In genomic region chr2:29105375-29105774, GRCh38 we compare ENCODE assay signal across 30 cellular contexts. TPM values are rescaled to one million over a fixed set of nuclear protein-coding genes. Genes with fewer than 3 reads are reported as not detected.
A peak's percentile ranks its signal among the peaks of the same experiment; 100 is the strongest.
DNase-seq lines count a peak whose midpoint lies in the region; ATAC-seq and TF ChIP-seq lines count a peak whose summit lies in the region.
"Had no signal": no experiment of that assay in that cellular context is flagged by ENCODE, and none has a peak within 500 bp of the region (broad histone marks: within the 10 kb centered on the region; RNA-seq: fewer than 3 reads in every experiment).

No MANE protein-coding gene starts in this region.

- in situ Hi-C loops in SK-MEL-5 (cut with HindIII; ENCODE audit: low pct_unique_long_range_greater_than_20kb, low sequenced_read_pairs), result no loop called here

- 40 to 48% methylated on average over 2 of the region's 2 CpGs for WGBS in testis, 2 donors

- DNase-seq in NCI-H2171 treated with DMSO at 0.1 percent for 48 hours (lab: John Stamatoyannopoulos, UW), result peak; percentile 39
- DNase-seq in NCI-H2171 (lab: John Stamatoyannopoulos, UW), result no peak
- DNase-seq in SK-MEL-5 (ENCODE audit: low read depth, low spot score), result peak; percentile 61
- DNase-seq in foreskin keratinocyte, result no peak
- peak; percentile 22 for DNase-seq in testis
- DNase-seq in hippocampal formation (lab: John Stamatoyannopoulos, UW), result no peak
- DNase-seq in tibial artery, result no peak
- DNase-seq: 8988T; activated CD4-positive, alpha-beta T cell treated with anti-CD3 and anti-CD28 coated beads, Interleukin-2, amount 50 U/mL, for 48 hours; CD4-positive, alpha-beta T cell; DMS153; esophagus squamous epithelium; KBM-7; left colon; mesendoderm; MG63; NCI-H1105 treated with DMSO at 0.1 percent for 48 hours; NCI-H2029; NCI-H345; PC-3; stimulated activated CD4-positive, alpha-beta T cell treated with anti-CD3 and anti-CD28 coated beads, Interleukin-4, amount 100 ng/mL, for 24 hours; T-helper 1 cell; uterus had no signal

- H3K36me3 ChIP-seq in testis (ENCODE audit: low read depth, missing control alignments), result no peaks in the 10 kb centered on the region
- no peaks in the 10 kb centered on the region for H3K36me3 ChIP-seq in tibial artery
- H3K36me3 ChIP-seq: esophagus squamous epithelium, MG63, uterus had no signal

- intact Hi-C loops in testis (cut with DNase I; ENCODE audit: low total_unique reads), result no loop called here
- intact Hi-C loops in tibial artery (cut with DNase I; ENCODE audit: low total_unique reads), result no loop called here

- H3K4me1 ChIP-seq in foreskin keratinocyte (peaks cover 21% of the 10 kb centered on the region), testis (no peaks in the 10 kb centered on the region), tibial artery (no peaks in the 10 kb centered on the region)
- H3K4me1 ChIP-seq: uterus had no signal

- H3K4me3 ChIP-seq in testis (no peak overlapping the region), tibial artery (no peak overlapping the region)
- H3K4me3 ChIP-seq: esophagus squamous epithelium, MG63, uterus had no signal

- ATAC-seq in foreskin keratinocyte (no peak), HG02852 (IDR thresholded peaks at IDR 0.05; ENCODE audit: unreplicated experiment) (no peak)
- ATAC-seq: activated CD4-positive, CD25-positive, alpha-beta regulatory T cell treated with anti-CD3 and anti-CD28 coated beads, Interleukin-2, amount 50 U/mL, for 24 hours; activated T-helper 17 cell treated with anti-CD3 and anti-CD28 coated beads, Interleukin-2, amount 50 U/mL, for 72 hours; left colon; PC-3; sciatic nerve; stimulated activated effector memory CD8-positive, alpha-beta T cell treated with anti-CD3 and anti-CD28 coated beads, Interleukin-12 subunit alpha, Interleukin-12 subunit beta, amount 100 ng/mL, for 72 hours had no signal

- no peaks in the 10 kb centered on the region for H3K27me3 ChIP-seq in foreskin keratinocyte
- H3K27me3 ChIP-seq in testis, result no peaks in the 10 kb centered on the region
- H3K27me3 ChIP-seq in tibial artery, result no peaks in the 10 kb centered on the region
- H3K27me3 ChIP-seq: esophagus squamous epithelium, MG63, uterus had no signal

- no peaks in the 10 kb centered on the region for H3K9me3 ChIP-seq in testis
- H3K9me3 ChIP-seq in tibial artery, result no peaks in the 10 kb centered on the region
- H3K9me3 ChIP-seq: esophagus squamous epithelium, MG63, uterus had no signal

- TF ChIP-seq POLR2A in testis (IDR thresholded peaks at IDR 0.05), result no peak

- TF ChIP-seq CTCF in foreskin keratinocyte (conservative IDR thresholded peaks at IDR 0.05) (peak; percentile 23), testis (IDR thresholded peaks at IDR 0.05) (no peak), tibial artery (IDR thresholded peaks at IDR 0.05) (no peak)

- H3K27ac ChIP-seq in foreskin keratinocyte, result no peak overlapping the region
- no peak overlapping the region for H3K27ac ChIP-seq in testis
- no peak overlapping the region for H3K27ac ChIP-seq in tibial artery
- H3K27ac ChIP-seq: esophagus squamous epithelium, uterus had no signal

RNA-seq across cellular contexts. Expression of gene CLIP4, which starts 9.8 kb away (rescaled TPM):
- 68.7 and 73.7 TPM in 2 replicates for total RNA-seq in SK-MEL-5 (2014; rRNA removed; shearing (Covaris generic))
- polyA plus RNA-seq in SK-MEL-5 (2015; cell fraction: cytosol; rRNA removed), result 30.8 and 39.9 TPM in 2 replicates
- 134 and 150 TPM in 2 replicates for polyA plus RNA-seq in SK-MEL-5 (2015; cell fraction: nucleus; rRNA removed)
- total RNA-seq in foreskin keratinocyte (28.2 and 36.5 TPM in 2 replicates), testis (10 to 100 TPM; 38.2 to 54.3 TPM)
- polyA plus RNA-seq in foreskin keratinocyte (9.5 and 9.6 TPM in 2 replicates), testis (ENCODE audit: insufficient read depth, low read depth, low replicate concordance) (43.1 TPM)

RNA-seq across cellular contexts. Expression of gene PCARE, which starts 31.1 kb away (rescaled TPM):
- 0.03 TPM in 1 of 2 replicates, not detected in the other for total RNA-seq in SK-MEL-5 (2014; rRNA removed; shearing (Covaris generic))
- 0.01 TPM in 1 of 2 replicates, not detected in the other for polyA plus RNA-seq in SK-MEL-5 (2015; cell fraction: cytosol; rRNA removed)
- 0.02 and 0.04 TPM in 2 replicates for polyA plus RNA-seq in SK-MEL-5 (2015; cell fraction: nucleus; rRNA removed)
- total RNA-seq in foreskin keratinocyte, result not detected in 2 replicates
- polyA plus RNA-seq in foreskin keratinocyte, result not detected in 2 replicates
- 1 to 10 TPM in 1 of 2 donors, under 1 TPM in 1; 0.06 to 1.0 TPM for total RNA-seq in testis
- polyA plus RNA-seq in testis (ENCODE audit: insufficient read depth, low read depth, low replicate concordance), result 0.76 TPM
- total RNA-seq: activated T-helper 17 cell treated with anti-CD3 and anti-CD28 coated beads, Interleukin-2, amount 50 U/mL, for 72 hours; CD4-positive, alpha-beta T cell; frontal cortex; left colon; PC-3; progenitor cell of endocrine pancreas; uterus had no signal

Comparison
In these comparisons a context has a peak if more than half of its experiments do, and no peak if none do; other contexts are left out.
1. DNase-seq: peak in NCI-H2171 treated with DMSO at 0.1 percent for 48 hours (single experiment), SK-MEL-5 (single experiment) and testis (single experiment); none in NCI-H2171 (single experiment), foreskin keratinocyte (0 of 2), hippocampal formation (0 of 2) and tibial artery (0 of 2).